Comparison of ENCODE assay signal across 9 cellular contexts in the genomic region with DNA sequence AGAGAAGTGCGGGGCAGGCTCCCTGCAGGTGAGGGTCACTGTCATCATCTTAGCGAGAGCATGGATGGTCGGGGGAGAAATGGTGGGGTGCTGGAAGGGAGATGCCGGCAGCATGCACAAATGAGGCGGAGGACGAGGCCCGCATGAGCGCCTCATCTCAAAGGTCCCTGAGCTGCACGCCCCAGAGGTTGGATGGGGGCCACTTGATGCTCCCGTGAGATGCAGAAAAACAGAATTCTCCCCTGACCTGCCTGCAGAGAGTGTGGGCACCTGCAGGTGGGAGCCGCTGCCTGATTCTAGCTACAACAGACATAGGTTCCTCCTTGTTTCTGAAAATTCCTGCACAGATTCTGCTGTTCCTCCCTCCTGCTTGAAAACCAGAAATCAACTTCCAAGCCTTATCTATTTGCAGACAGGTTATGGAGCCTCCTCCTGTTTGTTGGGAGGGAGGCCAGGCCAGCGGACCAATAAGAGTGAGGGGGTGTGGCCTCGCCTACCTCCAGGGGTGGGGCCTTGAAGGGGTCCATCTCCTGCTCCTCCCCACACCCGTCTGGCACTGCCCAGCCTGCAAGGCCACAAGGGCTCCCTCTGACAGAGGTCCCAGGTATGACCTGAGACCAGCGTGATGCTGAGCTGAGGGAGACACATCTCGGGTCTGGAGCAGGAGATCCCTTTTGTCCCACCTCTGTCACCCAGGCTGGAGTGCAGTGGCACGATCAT.
DNase-seq lines count a peak whose midpoint lies in the region; ATAC-seq and TF ChIP-seq lines count a peak whose summit lies in the region.
"Had no signal": no experiment of that assay in that cellular context is flagged by ENCODE, and none has a peak within 500 bp of the region (broad histone marks: within the 10 kb centered on the region; RNA-seq: fewer than 3 reads in every experiment).

No MANE protein-coding gene starts in this region.

- peaks cover 71% of the 10 kb centered on the region for H3K36me3 ChIP-seq in DND-41 (ENCODE audit: insufficient read depth, low read length)

- H3K27ac ChIP-seq in DND-41 (ENCODE audit: low read length): no peak overlapping the region
- H3K27ac ChIP-seq: heart right ventricle had no signal

- H3K4me3 ChIP-seq in DND-41 (ENCODE audit: low read depth in 1 of 2, low read length in 2 of 2): no peak overlapping the region
- H3K4me3 ChIP-seq: heart right ventricle had no signal

- H3K27me3 ChIP-seq in DND-41 (ENCODE audit: insufficient read depth, low read length, poor library complexity): no peaks in the 10 kb centered on the region
- H3K27me3 ChIP-seq: heart right ventricle had no signal

- ATAC-seq in DND-41 (ENCODE audit: insufficient read depth, low read depth) (peak; percentile 55; the same call in 2 of the 3 replicates), GM19035 (IDR thresholded peaks at IDR 0.05; ENCODE audit: unreplicated experiment) (peak; percentile 76), HG03175 (IDR thresholded peaks at IDR 0.05; ENCODE audit: unreplicated experiment) (peak; percentile 77), sciatic nerve (no peak)

- H3K9ac ChIP-seq in DND-41 (ENCODE audit: low read depth, low read length): no peak overlapping the region

- no peak overlapping the region for H3K4me2 ChIP-seq in DND-41 (ENCODE audit: insufficient read depth, low read length)

- H2AFZ ChIP-seq in DND-41 (ENCODE audit: low read depth, low read length): no peak overlapping the region

- TF ChIP-seq CTCF in DND-41 (IDR thresholded peaks at IDR 0.05; ENCODE audit: borderline replicate concordance, extremely low read depth, low read length, poor library complexity, severe bottlenecking): no peak

- DNase-seq in DND-41 (peak; percentile 14), SW480 (ENCODE audit: low spot score) (peak; percentile 71), kidney tubule cell (ENCODE audit: low spot score) (peak; percentile 28), sciatic nerve (ENCODE audit: low spot score) (no peak), GOT3 (lab: John Stamatoyannopoulos, UW) (no peak), T1000 (lab: John Stamatoyannopoulos, UW) (no peak)
- DNase-seq: heart right ventricle had no signal

- intact Hi-C loops in sciatic nerve (cut with DNase I): no loop called here

- no peaks in the 10 kb centered on the region for H3K9me3 ChIP-seq in DND-41 (ENCODE audit: insufficient read depth, low read length, severe bottlenecking)
- H3K9me3 ChIP-seq: heart right ventricle had no signal

- H4K20me1 ChIP-seq in DND-41 (ENCODE audit: insufficient read depth, low read length): no peaks in the 10 kb centered on the region; the same call in 1 of the 2 replicates

- no peaks in the 10 kb centered on the region for H3K79me2 ChIP-seq in DND-41 (ENCODE audit: insufficient read depth, low read length)

- H3K4me1 ChIP-seq in DND-41 (ENCODE audit: insufficient read depth, low read length): no peaks in the 10 kb centered on the region

Comparison
In these comparisons a context has a peak if more than half of its experiments do, and no peak if none do; other contexts are left out.
1. DNase-seq: peak in DND-41 (single experiment), SW480 (single experiment) and kidney tubule cell (single experiment); none in sciatic nerve (single experiment), GOT3 (single experiment) and T1000 (single experiment).